In genomic region chr4:185707622-185708021, GRCh38 we compare ENCODE assay signal across 7 cellular contexts.
DNase-seq lines count a peak whose midpoint lies in the region; ATAC-seq and TF ChIP-seq lines count a peak whose summit lies in the region.
"Not testable (repeated sequence)": the region's sequence is repeated elsewhere in the genome, so short reads cannot be mapped to it uniquely, and the experiment has no call there.

No MANE protein-coding gene starts in this region.

- not testable (repeated sequence) for TF ChIP-seq CTCF in astrocyte of the spinal cord (IDR thresholded peaks at IDR 0.05; ENCODE audit: low read depth, low read length); hepatocyte (IDR thresholded peaks at IDR 0.05; ENCODE audit: poor library complexity)

- peaks cover 11% of the 10 kb centered on the region for H3K4me1 ChIP-seq in hepatocyte (ENCODE audit: insufficient read depth)

- not testable (repeated sequence) for H3K9me3 ChIP-seq in hepatocyte (ENCODE audit: low read depth)

- in situ Hi-C loops in astrocyte of the spinal cord (cut with HindIII; ENCODE audit: low sequenced_read_pairs), result not testable (repeated sequence)

- not testable (repeated sequence) for H3K4me2 ChIP-seq in hepatocyte

- H3K27me3 ChIP-seq in hepatocyte, result not testable (repeated sequence)

- H4K20me1 ChIP-seq in hepatocyte (ENCODE audit: insufficient read depth, poor library complexity, severe bottlenecking), result not testable (repeated sequence)

- H2AFZ ChIP-seq in hepatocyte, result not testable (repeated sequence)

- DNase-seq in T1000 (lab: John Stamatoyannopoulos, UW) (peak; percentile 3), astrocyte of the spinal cord (ENCODE audit: low read depth, low spot score) (peak; percentile 57), renal cortical epithelial cell (ENCODE audit: low read depth) (peak; percentile 87)
- not testable (repeated sequence) for DNase-seq in hepatocyte (ENCODE audit: low spot score)

- H3K9me2 ChIP-seq in hepatocyte (replicated peaks; ENCODE audit: insufficient read depth), result not testable (repeated sequence)

- not testable (repeated sequence) for H3K79me2 ChIP-seq in hepatocyte

- H3K4me3 ChIP-seq in astrocyte of the spinal cord (ENCODE audit: low read depth, low read length); hepatocyte: not testable (repeated sequence)

- ATAC-seq in GM18867 (IDR thresholded peaks at IDR 0.05; ENCODE audit: unreplicated experiment) (peak; percentile 39), HG03378 (IDR thresholded peaks at IDR 0.05; ENCODE audit: unreplicated experiment) (peak; percentile 69), esophagus mucosa (peak; percentile 31)

- WGBS in hepatocyte (ENCODE audit: low lambda C conversion rate, missing lambda C conversion rate), result 72% methylated on average over 4 of the region's 4 CpGs

- H3K36me3 ChIP-seq in hepatocyte (replicated peaks; ENCODE audit: insufficient read depth, low read depth), result not testable (repeated sequence)

- H3K27ac ChIP-seq in hepatocyte, result peak overlapping the region; percentile 73
